Comparison of ENCODE assay signal across 1 cellular context in the genomic region with DNA sequence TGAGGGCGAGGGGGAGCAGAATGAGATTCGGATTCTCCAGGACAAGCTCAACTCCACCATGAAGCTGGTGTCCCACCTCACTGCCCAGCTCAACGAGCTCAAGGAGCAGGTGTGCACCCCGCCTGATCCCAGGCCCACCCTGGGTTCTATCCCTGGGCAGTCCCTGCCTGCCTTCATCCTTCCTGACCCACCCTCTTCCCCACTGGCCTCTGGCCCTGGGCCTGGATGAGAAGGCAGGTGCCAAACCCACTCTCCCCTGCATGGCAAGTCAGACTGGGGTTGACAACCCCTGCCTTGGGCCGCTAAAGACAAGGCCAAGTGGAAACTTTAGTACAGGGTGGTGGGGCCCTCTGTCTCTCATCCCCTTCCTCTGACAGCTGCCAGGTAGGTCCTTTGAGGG.
TF ChIP-seq lines count a peak whose summit lies in the region.

No MANE protein-coding gene starts in this region.

TF ChIP-seq in IMR-90, 13 proteins besides CTCF, POLR2A, EP300 and RAD21:
- TF ChIP-seq MXI1 (IDR thresholded peaks at IDR 0.05; ENCODE audit: borderline replicate concordance, low read depth, low read length) (no peak), NFE2L2 (IDR thresholded peaks at IDR 0.05; ENCODE audit: low read depth, low read length) (no peak), FOS (IDR thresholded peaks at IDR 0.05; ENCODE audit: low read depth, low read length) (no peak), RCOR1 (IDR thresholded peaks at IDR 0.05; ENCODE audit: insufficient replicate concordance, low read length) (no peak), BHLHE40 (IDR thresholded peaks at IDR 0.05; ENCODE audit: low read depth, low read length) (no peak), MAFK (IDR thresholded peaks at IDR 0.05; ENCODE audit: low read depth, low read length) (no peak), RFX5 (IDR thresholded peaks at IDR 0.05; ENCODE audit: low read depth, low read length) (no peak), SMC3 (IDR thresholded peaks at IDR 0.05; ENCODE audit: low read depth, low read length) (no peak), CHD1 (IDR thresholded peaks at IDR 0.05; ENCODE audit: low read depth, low read length) (no peak)
- TF ChIP-seq, protein P1, sequence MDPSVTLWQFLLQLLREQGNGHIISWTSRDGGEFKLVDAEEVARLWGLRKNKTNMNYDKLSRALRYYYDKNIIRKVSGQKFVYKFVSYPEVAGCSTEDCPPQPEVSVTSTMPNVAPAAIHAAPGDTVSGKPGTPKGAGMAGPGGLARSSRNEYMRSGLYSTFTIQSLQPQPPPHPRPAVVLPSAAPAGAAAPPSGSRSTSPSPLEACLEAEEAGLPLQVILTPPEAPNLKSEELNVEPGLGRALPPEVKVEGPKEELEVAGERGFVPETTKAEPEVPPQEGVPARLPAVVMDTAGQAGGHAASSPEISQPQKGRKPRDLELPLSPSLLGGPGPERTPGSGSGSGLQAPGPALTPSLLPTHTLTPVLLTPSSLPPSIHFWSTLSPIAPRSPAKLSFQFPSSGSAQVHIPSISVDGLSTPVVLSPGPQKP (IDR thresholded peaks at IDR 0.05; ENCODE audit: borderline replicate concordance, low read depth, low read length), result no peak
- TF ChIP-seq, protein P2, sequence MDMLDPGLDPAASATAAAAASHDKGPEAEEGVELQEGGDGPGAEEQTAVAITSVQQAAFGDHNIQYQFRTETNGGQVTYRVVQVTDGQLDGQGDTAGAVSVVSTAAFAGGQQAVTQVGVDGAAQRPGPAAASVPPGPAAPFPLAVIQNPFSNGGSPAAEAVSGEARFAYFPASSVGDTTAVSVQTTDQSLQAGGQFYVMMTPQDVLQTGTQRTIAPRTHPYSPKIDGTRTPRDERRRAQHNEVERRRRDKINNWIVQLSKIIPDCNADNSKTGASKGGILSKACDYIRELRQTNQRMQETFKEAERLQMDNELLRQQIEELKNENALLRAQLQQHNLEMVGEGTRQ (IDR thresholded peaks at IDR 0.05; ENCODE audit: low read depth, low read length), result no peak
TF ChIP-seq in IMR-90: peak in this region for 0.
